ENCODE assay signal across 11 cellular contexts in the genomic region with DNA sequence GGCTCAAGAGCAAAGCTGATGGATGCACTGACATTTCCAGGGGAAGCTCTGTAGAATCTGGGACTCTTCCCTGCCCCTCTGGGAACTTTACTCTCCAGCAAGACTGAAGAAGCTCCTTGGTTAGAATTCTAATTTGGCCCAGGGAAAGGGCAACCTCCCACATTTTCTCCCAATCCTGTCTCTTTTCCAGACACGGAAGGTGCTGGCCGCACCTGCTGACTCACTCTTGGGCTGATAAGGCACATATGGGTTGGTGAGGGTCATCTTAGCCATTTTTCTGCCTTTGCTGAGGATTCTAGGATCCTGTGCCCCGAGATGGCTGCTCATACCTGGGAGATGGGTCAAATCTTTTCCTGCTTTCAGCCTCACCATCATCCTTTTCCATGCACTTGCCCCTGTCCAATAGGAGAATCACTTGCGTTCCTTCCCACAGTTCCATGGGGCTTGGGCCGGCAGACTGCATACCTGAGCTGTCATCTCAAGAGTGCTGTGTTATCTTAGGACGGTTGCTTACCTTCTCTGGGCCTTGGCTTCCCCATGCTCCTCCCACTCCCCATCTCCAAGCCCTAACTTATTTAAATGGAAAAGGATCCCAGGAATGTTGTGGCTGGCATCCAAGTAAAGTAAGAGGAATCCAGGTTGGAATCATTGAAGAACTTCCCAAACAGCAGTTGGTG. TPM values are rescaled to one million over a fixed set of nuclear protein-coding genes. Genes with fewer than 3 reads are reported as not detected.
DNase-seq lines count a peak whose midpoint lies in the region; ATAC-seq and TF ChIP-seq lines count a peak whose summit lies in the region.
"Had no signal": no experiment of that assay in that cellular context is flagged by ENCODE, and none has a peak within 500 bp of the region (broad histone marks: within the 10 kb centered on the region; RNA-seq: fewer than 3 reads in every experiment).

No MANE protein-coding gene starts in this region.

- no peaks in the 10 kb centered on the region for H3K9me3 ChIP-seq in BLaER1
- H3K9me3 ChIP-seq in adipocyte (ENCODE audit: control insufficient read depth, low read length), result no peaks in the 10 kb centered on the region
- H3K9me3 ChIP-seq in heart left ventricle, result no peaks in the 10 kb centered on the region
- H3K9me3 ChIP-seq in prostate gland, result no peaks in the 10 kb centered on the region

- H3K9ac ChIP-seq in BLaER1 (peak overlapping the region; percentile 73; the same call in 1 of the 2 replicates), adipocyte (ENCODE audit: low read length) (peak overlapping the region; percentile 31)

- peaks cover 7% of the 10 kb centered on the region for H3K27me3 Mint-ChIP-seq in activated T-helper 2 cell treated with anti-CD3 and anti-CD28 coated beads, Interferon-gamma antibody, Interleukin-2, Interleukin-4, amounts not matched to agents 10 μg/mL and 5 μg/mL and 100 μg/mL, durations not matched to agents 14 hours and 24 hours and 36 hours (ENCODE audit: low read depth)

- TF ChIP-seq POLR2A in heart left ventricle (IDR thresholded peaks at IDR 0.05) (no peak), prostate gland (IDR thresholded peaks at IDR 0.05) (no peak)

- H3K36me3 ChIP-seq in BLaER1 (no peaks in the 10 kb centered on the region), adipocyte (ENCODE audit: control insufficient read depth, insufficient read depth, low read length, severe bottlenecking) (no peaks in the 10 kb centered on the region), heart left ventricle (peaks cover 0 to 16% (median 0%) of the 10 kb centered on the region in 9 donors), prostate gland (no peaks in the 10 kb centered on the region)
- H3K36me3 ChIP-seq: cardiac muscle cell had no signal

- no peaks in the 10 kb centered on the region for H3K9me3 Mint-ChIP-seq in activated T-helper 2 cell treated with anti-CD3 and anti-CD28 coated beads, Interferon-gamma antibody, Interleukin-2, Interleukin-4, amounts not matched to agents 10 μg/mL and 5 μg/mL and 100 μg/mL, durations not matched to agents 14 hours and 24 hours and 36 hours

- ATAC-seq in heart left ventricle, result peak in 1 of 4 donors; percentile 15
- no peak for ATAC-seq in GM21360 (IDR thresholded peaks at IDR 0.05; ENCODE audit: unreplicated experiment)

- DNase-seq in adipocyte (ENCODE audit: low read depth) (no peak), heart left ventricle (peak in 2 of 5 donors; percentile 44 to 57), prostate gland (ENCODE audit: low spot score) (no peak), GM13976 (ENCODE audit: low spot score) (no peak), retina (no peak)
- DNase-seq in activated T-helper 2 cell treated with anti-CD3 and anti-CD28 coated beads, Interferon-gamma antibody, Interleukin-2, Interleukin-4, amounts not matched to agents 10 μg/mL and 5 μg/mL and 100 μg/mL, durations not matched to agents 14 hours and 24 hours and 36 hours (ENCODE audit: low spot score), result no peak
- DNase-seq: DMS153, NCI-H524 had no signal

- in situ Hi-C loops in GM13976 (cut with MboI; ENCODE audit: low sequenced_read_pairs, unreplicated experiment), result no loop called here

- intact Hi-C loops in heart left ventricle (cut with DNase I) (no loop called here), prostate gland (cut with DNase I) (loop anchor here (5.0 kb wide), 1 partner anchor 135 kb away; no protein-coding TSS in a partner anchor)
- intact Hi-C loops in activated T-helper 2 cell treated with anti-CD3 and anti-CD28 coated beads, Interferon-gamma antibody, Interleukin-2, Interleukin-4, amounts not matched to agents 10 μg/mL and 5 μg/mL and 100 μg/mL, durations not matched to agents 14 hours and 24 hours and 36 hours (cut with micrococcal nuclease), result no loop called here

- H3K36me3 Mint-ChIP-seq in activated T-helper 2 cell treated with anti-CD3 and anti-CD28 coated beads, Interferon-gamma antibody, Interleukin-2, Interleukin-4, amounts not matched to agents 10 μg/mL and 5 μg/mL and 100 μg/mL, durations not matched to agents 14 hours and 24 hours and 36 hours (ENCODE audit: low read depth), result no peaks in the 10 kb centered on the region

- H3K4me2 ChIP-seq in BLaER1, result peak overlapping the region; percentile 99

- no peak overlapping the region for H3K4me3 Mint-ChIP-seq in activated T-helper 2 cell treated with anti-CD3 and anti-CD28 coated beads, Interferon-gamma antibody, Interleukin-2, Interleukin-4, amounts not matched to agents 10 μg/mL and 5 μg/mL and 100 μg/mL, durations not matched to agents 14 hours and 24 hours and 36 hours (ENCODE audit: low read depth)

- H3K27ac ChIP-seq in BLaER1 (peak overlapping the region; percentile 75; the same call in 1 of the 2 replicates), heart left ventricle (peak overlapping the region; percentile 82 to 99 (median 94)), prostate gland (peak overlapping the region; percentile 77 to 79)
- H3K27ac ChIP-seq: cardiac muscle cell had no signal

- 20 to 32% (median 24%) methylated on average over 6 of the region's 6 CpGs for WGBS in heart left ventricle, 4 donors
- WGBS in prostate gland, result 37% methylated on average over 6 of the region's 6 CpGs

- H3K4me1 ChIP-seq in BLaER1 (peaks cover 88% of the 10 kb centered on the region), adipocyte (ENCODE audit: control insufficient read depth, insufficient read depth, low read length) (peaks cover 55% of the 10 kb centered on the region), heart left ventricle (peaks cover 18 to 78% (median 64%) of the 10 kb centered on the region in 12 donors), prostate gland (replicated peaks) (no peaks in the 10 kb centered on the region)

- H3K27me3 ChIP-seq in BLaER1, result no peaks in the 10 kb centered on the region
- H3K27me3 ChIP-seq in adipocyte (replicated peaks; ENCODE audit: control insufficient read depth, insufficient read depth, low read length), result no peaks in the 10 kb centered on the region
- no peaks in the 10 kb centered on the region for H3K27me3 ChIP-seq in heart left ventricle
- H3K27me3 ChIP-seq in prostate gland (replicated peaks; ENCODE audit: insufficient read depth), result no peaks in the 10 kb centered on the region
- H3K27me3 ChIP-seq: cardiac muscle cell had no signal

- H4K20me1 ChIP-seq in BLaER1, result no peaks in the 10 kb centered on the region

- H3K27ac Mint-ChIP-seq in activated T-helper 2 cell treated with anti-CD3 and anti-CD28 coated beads, Interferon-gamma antibody, Interleukin-2, Interleukin-4, amounts not matched to agents 10 μg/mL and 5 μg/mL and 100 μg/mL, durations not matched to agents 14 hours and 24 hours and 36 hours, result no peak overlapping the region

- H3K4me1 Mint-ChIP-seq in activated T-helper 2 cell treated with anti-CD3 and anti-CD28 coated beads, Interferon-gamma antibody, Interleukin-2, Interleukin-4, amounts not matched to agents 10 μg/mL and 5 μg/mL and 100 μg/mL, durations not matched to agents 14 hours and 24 hours and 36 hours (ENCODE audit: low read depth), result peaks cover 4% of the 10 kb centered on the region

- TF ChIP-seq CTCF in heart left ventricle (IDR thresholded peaks at IDR 0.05) (no peak), prostate gland (IDR thresholded peaks at IDR 0.05) (no peak), GM13976 (IDR thresholded peaks at IDR 0.05; ENCODE audit: borderline replicate concordance, control extremely low read depth, extremely low read depth, insufficient read depth, missing control alignments) (no peak)

- H3K4me3 ChIP-seq in BLaER1 (peak overlapping the region; percentile 66; the same call in 1 of the 2 replicates), adipocyte (ENCODE audit: low read length) (peak overlapping the region; percentile 61), heart left ventricle (peak overlapping the region; percentile 64 to 95 (median 84)), prostate gland (peak overlapping the region; percentile 36 to 42)
- H3K4me3 ChIP-seq: cardiac muscle cell had no signal

RNA-seq across cellular contexts. Expression of a gene that starts 1.3 kb away (rescaled TPM):
- total RNA-seq in heart left ventricle (100 to 1,000 TPM; 136 to 697 (median 199) TPM), prostate gland (100 to 1,000 TPM; 103 to 134 TPM)
- polyA plus RNA-seq in heart left ventricle, result 100 to 1,000 TPM; 263 to 354 TPM
- not detected in 2 replicates for total RNA-seq in activated T-helper 2 cell treated with anti-CD3 and anti-CD28 coated beads, Interferon-gamma antibody, Interleukin-2, Interleukin-4, amounts not matched to agents 10 μg/mL and 5 μg/mL and 100 μg/mL, durations not matched to agents 14 hours and 24 hours and 36 hours

RNA-seq across cellular contexts. Expression of a gene that starts 39.8 kb away (rescaled TPM):
- total RNA-seq in heart left ventricle (under 1 TPM in 5 of 9 donors, not detected in 4; 0.21 to 0.82 (median 0.30) TPM), prostate gland (not detected)
- polyA plus RNA-seq in heart left ventricle, result under 1 TPM; 0.24 to 0.50 TPM
- not detected in 2 replicates for total RNA-seq in activated T-helper 2 cell treated with anti-CD3 and anti-CD28 coated beads, Interferon-gamma antibody, Interleukin-2, Interleukin-4, amounts not matched to agents 10 μg/mL and 5 μg/mL and 100 μg/mL, durations not matched to agents 14 hours and 24 hours and 36 hours
- total RNA-seq: cardiac muscle cell had no signal
- polyA plus RNA-seq: cardiac muscle cell had no signal

Comparison
In these comparisons a context has a peak if more than half of its experiments do, and no peak if none do; other contexts are left out.
1. RNA of a gene that starts 1.3 kb away (total RNA-seq): 136 to 697 TPM in heart left ventricle and 103 to 134 TPM in prostate gland; not detected in activated T-helper 2 cell treated with anti-CD3 and anti-CD28 coated beads, Interferon-gamma antibody, Interleukin-2, Interleukin-4, amounts not matched to agents 10 μg/mL and 5 μg/mL and 100 μg/mL, durations not matched to agents 14 hours and 24 hours and 36 hours; every median in the first group is over 100 times any median in the second.
2. Peak in every context shown above with its lines, with median percentiles within 50 percentile points of each other: H3K27ac ChIP-seq and H3K4me3 ChIP-seq.